24 cellular contexts compared by ENCODE assay signal in genomic region chr16:87133966-87134945, GRCh38.
"Had no signal": no experiment of that assay in that cellular context is flagged by ENCODE, and none has a peak within 500 bp of the region (broad histone marks: within the 10 kb centered on the region; RNA-seq: fewer than 3 reads in every experiment).

No MANE protein-coding gene starts in this region.

- H3K4me3 Mint-ChIP-seq: activated naive CD4-positive, alpha-beta T cell treated with anti-CD3 and anti-CD28 coated beads, Interleukin-2, amount 50 U/mL, for 24 hours; brain; natural killer cell treated with Interleukin-12 subunit alpha and Interleukin-12 subunit beta and Interleukin-15 and Interleukin-18, amount 100 ng/mL, for 72 hours; stimulated activated effector memory CD8-positive, alpha-beta T cell treated with anti-CD3 and anti-CD28 coated beads, Interleukin-12 subunit alpha, Interleukin-12 subunit beta, amount 100 ng/mL, for 72 hours; T-cell; T-helper 2 cell treated with Interferon-gamma antibody and Interleukin-4, amounts not matched to agents 5 μg/mL and 100 μg/mL, for 36 hours had no signal

- H3K36me3 ChIP-seq: esophagus squamous epithelium, gastrocnemius medialis, left ventricle myocardium inferior, right atrium auricular region, transverse colon, vagina had no signal

- H3K4me3 ChIP-seq: coronary artery, esophagus squamous epithelium, gastrocnemius medialis, left ventricle myocardium inferior, right atrium auricular region, skin epidermis, transverse colon, vagina had no signal

- DNase-seq: activated gamma-delta T cell treated with Interleukin-2 at 50 U/mL for 16 hours; activated T-cell treated with anti-CD3 and anti-CD28 coated beads, Interleukin-2, amount 50 U/mL, for 1 hour; anterior cingulate cortex; central memory CD4-positive, alpha-beta T cell; esophagus squamous epithelium; gastrocnemius medialis; hippocampal formation; kidney glomerular epithelial cell; left ventricle myocardium inferior; mammary epithelial cell; occipital lobe; stimulated activated CD4-positive, alpha-beta T cell treated with anti-CD3 and anti-CD28 coated beads, Interleukin-2, amount 100 ng/mL, for 24 hours; T-cell; transverse colon had no signal

- ATAC-seq: gastrocnemius medialis; natural killer cell treated with Interleukin-12 subunit alpha and Interleukin-12 subunit beta and Interleukin-15 and Interleukin-18, amount 100 ng/mL, for 72 hours; stimulated activated effector memory CD8-positive, alpha-beta T cell treated with anti-CD3 and anti-CD28 coated beads, Interleukin-12 subunit alpha, Interleukin-12 subunit beta, amount 100 ng/mL, for 72 hours; T-cell had no signal

- H3K36me3 Mint-ChIP-seq: natural killer cell treated with Interleukin-12 subunit alpha and Interleukin-12 subunit beta and Interleukin-15 and Interleukin-18, amount 100 ng/mL, for 72 hours; stimulated activated effector memory CD8-positive, alpha-beta T cell treated with anti-CD3 and anti-CD28 coated beads, Interleukin-12 subunit alpha, Interleukin-12 subunit beta, amount 100 ng/mL, for 72 hours; T-cell had no signal

- H3K9me3 Mint-ChIP-seq: natural killer cell treated with Interleukin-12 subunit alpha and Interleukin-12 subunit beta and Interleukin-15 and Interleukin-18, amount 100 ng/mL, for 72 hours; stimulated activated effector memory CD8-positive, alpha-beta T cell treated with anti-CD3 and anti-CD28 coated beads, Interleukin-12 subunit alpha, Interleukin-12 subunit beta, amount 100 ng/mL, for 72 hours had no signal

- H3K27me3 ChIP-seq: right atrium auricular region, transverse colon, vagina had no signal

- H3K27ac Mint-ChIP-seq: activated naive CD4-positive, alpha-beta T cell treated with anti-CD3 and anti-CD28 coated beads, Interleukin-2, amount 50 U/mL, for 24 hours; natural killer cell treated with Interleukin-12 subunit alpha and Interleukin-12 subunit beta and Interleukin-15 and Interleukin-18, amount 100 ng/mL, for 72 hours; progenitor cell of endocrine pancreas; stimulated activated effector memory CD8-positive, alpha-beta T cell treated with anti-CD3 and anti-CD28 coated beads, Interleukin-12 subunit alpha, Interleukin-12 subunit beta, amount 100 ng/mL, for 72 hours; T-cell; T-helper 2 cell treated with Interferon-gamma antibody and Interleukin-4, amounts not matched to agents 5 μg/mL and 100 μg/mL, for 36 hours had no signal

- H3K4me1 Mint-ChIP-seq: activated naive CD4-positive, alpha-beta T cell treated with anti-CD3 and anti-CD28 coated beads, Interleukin-2, amount 50 U/mL, for 24 hours; stimulated activated effector memory CD8-positive, alpha-beta T cell treated with anti-CD3 and anti-CD28 coated beads, Interleukin-12 subunit alpha, Interleukin-12 subunit beta, amount 100 ng/mL, for 72 hours; T-cell had no signal

- H3K27me3 Mint-ChIP-seq: activated naive CD4-positive, alpha-beta T cell treated with anti-CD3 and anti-CD28 coated beads, Interleukin-2, amount 50 U/mL, for 24 hours; natural killer cell treated with Interleukin-12 subunit alpha and Interleukin-12 subunit beta and Interleukin-15 and Interleukin-18, amount 100 ng/mL, for 72 hours; T-cell had no signal
